In the genomic region with DNA sequence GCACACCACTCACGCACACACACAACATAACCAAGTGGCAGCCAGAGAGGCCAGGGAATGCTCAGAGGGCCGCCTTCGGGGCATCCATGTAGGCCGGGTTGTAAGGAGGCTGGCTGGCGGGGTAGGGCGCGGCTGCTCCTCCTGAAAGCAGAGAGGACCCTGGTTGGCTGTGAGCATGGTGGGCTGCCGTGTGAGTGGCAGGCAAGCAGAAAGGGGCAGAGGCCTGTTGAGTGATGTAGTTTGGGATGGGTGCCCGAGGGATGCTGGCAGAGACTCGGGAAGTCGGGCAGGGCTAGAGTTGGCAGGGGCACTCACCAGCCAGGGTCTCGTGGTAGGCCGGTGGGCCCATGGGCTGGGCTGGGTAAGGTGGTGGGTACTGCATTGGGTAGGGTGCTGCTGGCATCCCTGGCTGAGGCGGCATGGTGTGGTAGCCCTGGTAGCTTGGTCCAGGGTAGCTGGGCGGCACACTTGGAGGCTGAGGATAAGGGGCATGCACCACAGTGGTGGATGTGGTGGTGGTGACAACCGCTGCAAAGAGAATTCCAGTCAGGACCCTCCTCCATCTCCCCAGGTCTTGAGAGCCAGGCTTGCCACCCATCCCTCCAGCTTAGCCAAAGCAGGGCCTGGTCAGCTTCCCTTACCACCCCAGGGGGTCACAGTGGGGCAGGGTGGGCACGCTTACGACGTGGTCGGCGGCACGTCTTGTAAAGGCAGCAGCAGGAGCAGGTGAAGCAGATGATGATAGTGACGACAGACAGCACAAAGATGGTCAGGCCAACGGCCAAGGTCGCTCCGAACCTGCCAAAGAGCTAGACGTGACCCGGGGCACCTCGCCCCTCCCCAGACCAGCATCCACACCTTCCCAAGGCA, we compare ENCODE assay signal across 10 cellular contexts. TPM values are rescaled to one million over a fixed set of nuclear protein-coding genes. Genes with fewer than 3 reads are reported as not detected.
DNase-seq lines count a peak whose midpoint lies in the region; ATAC-seq and TF ChIP-seq lines count a peak whose summit lies in the region.
"Had no signal": no experiment of that assay in that cellular context is flagged by ENCODE, and none has a peak within 500 bp of the region (broad histone marks: within the 10 kb centered on the region; RNA-seq: fewer than 3 reads in every experiment).

No MANE protein-coding gene starts in this region.

- H3K36me3 ChIP-seq in left ventricle myocardium inferior (peaks cover 27% of the 10 kb centered on the region), mesenchymal stem cell (ENCODE audit: control insufficient read depth in 1 of 2, insufficient read depth in 2 of 2, low read depth in 1 of 2, low read length in 2 of 2) (peaks cover 45 to 54% of the 10 kb centered on the region in 2 experiments), upper lobe of right lung (peaks cover 36% of the 10 kb centered on the region)

- no peaks in the 10 kb centered on the region for H3K9me3 ChIP-seq in left ventricle myocardium inferior (replicated peaks)
- H3K9me3 ChIP-seq in mesenchymal stem cell (ENCODE audit: control insufficient read depth, low read length), result no peaks in the 10 kb centered on the region
- H3K9me3 ChIP-seq in upper lobe of right lung, result no peaks in the 10 kb centered on the region

- H2BK12ac ChIP-seq in mesenchymal stem cell (ENCODE audit: low read length in 2 of 2), result no peak overlapping the region

- no peak for DNase-seq in left ventricle myocardium inferior
- DNase-seq in left cardiac atrium, result no peak
- no peak for DNase-seq in activated naive CD8-positive, alpha-beta T cell treated with anti-CD3 and anti-CD28 coated beads for 36 hours
- DNase-seq in mesenchymal stem cell, result no peak
- DNase-seq in upper lobe of right lung, result no peak
- no peak for DNase-seq in NCI-H2081 (lab: John Stamatoyannopoulos, UW)
- DNase-seq: activated gamma-delta T cell treated with Interleukin-2 at 50 U/mL for 16 hours, kidney glomerular epithelial cell had no signal

- H2BK5ac ChIP-seq in mesenchymal stem cell (ENCODE audit: low read depth, low read length, poor library complexity, severe bottlenecking), result no peak overlapping the region

- H3K27ac Mint-ChIP-seq in activated naive CD8-positive, alpha-beta T cell treated with anti-CD3 and anti-CD28 coated beads for 36 hours, result peak overlapping the region; percentile 98

- H3K4me1 Mint-ChIP-seq in activated naive CD8-positive, alpha-beta T cell treated with anti-CD3 and anti-CD28 coated beads for 36 hours, result peaks cover 57% of the 10 kb centered on the region

- H3K18ac ChIP-seq in mesenchymal stem cell (ENCODE audit: low read depth in 1 of 2, low read length in 2 of 2), result no peak overlapping the region

- no peak overlapping the region for H2AK5ac ChIP-seq in mesenchymal stem cell (ENCODE audit: low read length, severe bottlenecking)

- no peak overlapping the region for H2BK120ac ChIP-seq in mesenchymal stem cell (ENCODE audit: low read depth, low read length)

- H3K4me1 ChIP-seq in left ventricle myocardium inferior, result peaks cover 95% of the 10 kb centered on the region
- peaks cover 36% of the 10 kb centered on the region for H3K4me1 ChIP-seq in mesenchymal stem cell (ENCODE audit: control insufficient read depth, insufficient read depth, low read depth, low read length)
- peaks cover 70% of the 10 kb centered on the region for H3K4me1 ChIP-seq in upper lobe of right lung

- H3K79me1 ChIP-seq in mesenchymal stem cell (replicated peaks; ENCODE audit: low read length, poor library complexity, severe bottlenecking), result peaks cover 13% of the 10 kb centered on the region

- no peak overlapping the region for H2BK15ac ChIP-seq in mesenchymal stem cell (ENCODE audit: low read depth, poor library complexity, severe bottlenecking)

- peak overlapping the region; percentile 12 for H4K91ac ChIP-seq in mesenchymal stem cell (ENCODE audit: low read length)

- no peak overlapping the region for H2AFZ ChIP-seq in mesenchymal stem cell (ENCODE audit: low read depth, low read length)

- no peak overlapping the region for H3K23ac ChIP-seq in mesenchymal stem cell (ENCODE audit: low read length in 2 of 2)

- no peak overlapping the region for H4K8ac ChIP-seq in mesenchymal stem cell (ENCODE audit: low read length)

- no peaks in the 10 kb centered on the region for H3K27me3 Mint-ChIP-seq in activated naive CD8-positive, alpha-beta T cell treated with anti-CD3 and anti-CD28 coated beads for 36 hours

- H3K4ac ChIP-seq in mesenchymal stem cell (ENCODE audit: low read depth in 1 of 2, low read length in 2 of 2), result no peak overlapping the region

- intact Hi-C loops in left ventricle myocardium inferior (cut with micrococcal nuclease) (loop anchor here (10.0 kb wide), 1 partner anchor 76 kb away; no protein-coding TSS in a partner anchor), left cardiac atrium (cut with DNase I) (loop anchor here in 1 of 2 donors (5.0 kb wide), 1 partner anchor 33 kb away; a partner anchor contains a TSS), upper lobe of right lung (cut with DNase I) (no loop called here)

- H3K27ac ChIP-seq in left ventricle myocardium inferior (replicated peaks), result peak overlapping the region; percentile 99
- no peak overlapping the region for H3K27ac ChIP-seq in mesenchymal stem cell (ENCODE audit: low read length, poor library complexity, severe bottlenecking)
- H3K27ac ChIP-seq in upper lobe of right lung, result peak overlapping the region; percentile 100

- peak overlapping the region; percentile 85 for H3K4me3 ChIP-seq in left ventricle myocardium inferior
- H3K4me3 ChIP-seq in mesenchymal stem cell (ENCODE audit: insufficient read depth in 1 of 2, low read depth in 1 of 2, low read length in 2 of 2), result no peak overlapping the region
- H3K4me3 ChIP-seq in upper lobe of right lung, result no peak overlapping the region

- H3K14ac ChIP-seq in mesenchymal stem cell (ENCODE audit: low read length in 2 of 2), result no peak overlapping the region

- WGBS in mesenchymal stem cell, result 97% methylated on average over 25 of the region's 29 CpGs

- no peaks in the 10 kb centered on the region for H3K27me3 ChIP-seq in left ventricle myocardium inferior (ENCODE audit: low read depth)
- H3K27me3 ChIP-seq in mesenchymal stem cell (ENCODE audit: control insufficient read depth in 1 of 2, insufficient read depth in 1 of 2, low read length in 2 of 2), result no peaks in the 10 kb centered on the region
- H3K27me3 ChIP-seq in upper lobe of right lung, result no peaks in the 10 kb centered on the region

- peak overlapping the region; percentile 59 for H3K9ac ChIP-seq in mesenchymal stem cell (ENCODE audit: low read length)

- H3K36me3 Mint-ChIP-seq in activated naive CD8-positive, alpha-beta T cell treated with anti-CD3 and anti-CD28 coated beads for 36 hours, result peaks cover 41% of the 10 kb centered on the region

- no peak for ATAC-seq in left cardiac atrium
- no peak for ATAC-seq in upper lobe of right lung
- ATAC-seq in HG03520 (IDR thresholded peaks at IDR 0.05; ENCODE audit: unreplicated experiment), result no peak
- no peak for ATAC-seq in HG02763 (IDR thresholded peaks at IDR 0.05; ENCODE audit: unreplicated experiment)

- H3K4me2 ChIP-seq in mesenchymal stem cell (ENCODE audit: low read length, poor library complexity, severe bottlenecking), result no peak overlapping the region

- peak overlapping the region; percentile 53 for H3K4me3 Mint-ChIP-seq in activated naive CD8-positive, alpha-beta T cell treated with anti-CD3 and anti-CD28 coated beads for 36 hours

- TF ChIP-seq CTCF in left ventricle myocardium inferior (IDR thresholded peaks at IDR 0.05; ENCODE audit: borderline replicate concordance) (no peak), upper lobe of right lung (IDR thresholded peaks at IDR 0.05) (no peak)

- no peaks in the 10 kb centered on the region for H3K9me3 Mint-ChIP-seq in activated naive CD8-positive, alpha-beta T cell treated with anti-CD3 and anti-CD28 coated beads for 36 hours

RNA-seq across cellular contexts. Expression of a gene that starts 22.7 kb away (rescaled TPM):
- total RNA-seq in left ventricle myocardium inferior (4.3 TPM), left cardiac atrium (1 to 10 TPM; 3.9 to 5.7 TPM), upper lobe of right lung (5.3 TPM)
- total RNA-seq in activated naive CD8-positive, alpha-beta T cell treated with anti-CD3 and anti-CD28 coated beads for 36 hours, result 10 to 100 TPM; 17.3 to 17.9 TPM
- 4.5 TPM for polyA plus RNA-seq in mesenchymal stem cell (2013, experiment 1 of 2)
- 4.8 TPM for polyA plus RNA-seq in mesenchymal stem cell (2013, experiment 2 of 2)

RNA-seq across cellular contexts. Expression of a gene that starts 29.2 kb away (rescaled TPM):
- total RNA-seq in left ventricle myocardium inferior (258 TPM), left cardiac atrium (100 to 1,000 TPM; 190 to 238 TPM), upper lobe of right lung (169 TPM)
- total RNA-seq in activated naive CD8-positive, alpha-beta T cell treated with anti-CD3 and anti-CD28 coated beads for 36 hours, result 100 to 1,000 TPM; 398 to 421 TPM
- polyA plus RNA-seq in mesenchymal stem cell (2013, experiment 1 of 2), result 723 TPM
- 747 TPM for polyA plus RNA-seq in mesenchymal stem cell (2013, experiment 2 of 2)

RNA-seq across cellular contexts. Expression of a gene that starts 29.4 kb away (rescaled TPM):
- total RNA-seq in left ventricle myocardium inferior (13.9 TPM), left cardiac atrium (10 to 100 TPM in 1 of 2 donors, 1 to 10 TPM in 1; 7.0 to 10.9 TPM), upper lobe of right lung (11.4 TPM)
- total RNA-seq in activated naive CD8-positive, alpha-beta T cell treated with anti-CD3 and anti-CD28 coated beads for 36 hours, result 10 to 100 TPM; 28.2 to 29.5 TPM
- 11.4 TPM for polyA plus RNA-seq in mesenchymal stem cell (2013, experiment 1 of 2)
- polyA plus RNA-seq in mesenchymal stem cell (2013, experiment 2 of 2), result 11.7 TPM

RNA-seq across cellular contexts. Expression of a gene that starts 34.7 kb away (rescaled TPM):
- total RNA-seq in left ventricle myocardium inferior (47.3 TPM), left cardiac atrium (100 to 1,000 TPM in 1 of 2 donors, 10 to 100 TPM in 1; 73.3 to 108 TPM), upper lobe of right lung (163 TPM)
- 10 to 100 TPM; 68.8 to 73.5 TPM for total RNA-seq in activated naive CD8-positive, alpha-beta T cell treated with anti-CD3 and anti-CD28 coated beads for 36 hours
- polyA plus RNA-seq in mesenchymal stem cell (2013, experiment 1 of 2), result 415 TPM
- 408 TPM for polyA plus RNA-seq in mesenchymal stem cell (2013, experiment 2 of 2)

RNA-seq across cellular contexts. Expression of a gene that starts 39.4 kb away (rescaled TPM):
- total RNA-seq in left ventricle myocardium inferior (42.6 TPM), left cardiac atrium (10 to 100 TPM; 43.3 to 55.0 TPM), upper lobe of right lung (103 TPM)
- total RNA-seq in activated naive CD8-positive, alpha-beta T cell treated with anti-CD3 and anti-CD28 coated beads for 36 hours, result 1 to 10 TPM; 1.6 to 2.4 TPM
- polyA plus RNA-seq in mesenchymal stem cell (2013, experiment 1 of 2), result 15.6 TPM
- polyA plus RNA-seq in mesenchymal stem cell (2013, experiment 2 of 2), result 12.6 TPM
